ENCODE assay signal across 19 cellular contexts in the genomic region with DNA sequence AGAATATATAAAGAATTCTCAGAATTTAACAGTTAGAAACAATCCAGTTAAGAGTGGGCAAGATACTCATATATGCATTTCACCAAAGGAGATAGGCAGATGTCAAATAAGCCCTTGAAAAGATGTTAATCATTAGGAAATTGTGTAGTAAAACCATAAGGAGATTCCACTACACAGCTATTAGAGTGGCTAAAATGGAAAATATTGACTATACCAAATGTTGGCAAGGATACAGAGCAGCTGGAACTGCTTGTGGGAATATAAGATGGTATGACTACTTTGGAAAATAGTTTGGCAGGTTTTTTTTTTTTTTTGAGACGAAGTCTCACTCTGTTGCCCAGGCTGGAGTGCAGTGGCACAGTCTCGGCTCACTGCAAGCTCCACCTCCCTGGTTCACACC. TPM values are rescaled to one million over a fixed set of nuclear protein-coding genes. Genes with fewer than 3 reads are reported as not detected.
A peak's percentile ranks its signal among the peaks of the same experiment; 100 is the strongest.
DNase-seq lines count a peak whose midpoint lies in the region; ATAC-seq and TF ChIP-seq lines count a peak whose summit lies in the region.
"Had no signal": no experiment of that assay in that cellular context is flagged by ENCODE, and none has a peak within 500 bp of the region (broad histone marks: within the 10 kb centered on the region; RNA-seq: fewer than 3 reads in every experiment).

No MANE protein-coding gene starts in this region.

- H3K9me3 ChIP-seq in RWPE2 (ENCODE audit: severe bottlenecking) = no peaks in the 10 kb centered on the region
- H3K9me3 ChIP-seq in gastrocnemius medialis = no peaks in the 10 kb centered on the region
- H3K9me3 ChIP-seq: A549 had no signal

- H3K4me3 ChIP-seq in RWPE2 (ENCODE audit: severe bottlenecking) (no peak overlapping the region), gastrocnemius medialis (no peak overlapping the region)
- H3K4me3 ChIP-seq: A549; BLaER1 treated with 17β-estradiol and CSF1 and Interleukin-3, amounts not matched to agents 10 nM and 100 nM; PC-9 had no signal

- intact Hi-C loops in activated T-helper 1 cell treated with anti-CD3 and anti-CD28 coated beads, Interleukin-12 subunit alpha, Interleukin-12 subunit beta, Interleukin-2, Interleukin-4 antibody, amounts not matched to agents 30 ng/mL and 10 ng/mL and 1 ng/mL, durations not matched to agents 14 hours and 24 hours and 36 hours (cut with micrococcal nuclease) = no loop called here
- intact Hi-C loops in gastrocnemius medialis (cut with DNase I; ENCODE audit: low total_unique reads) = no loop called here

- DNase-seq in activated naive CD4-positive, alpha-beta T cell treated with anti-CD3 and anti-CD28 coated beads, Interleukin-2, amount 50 U/mL, for 72 hours (ENCODE audit: low spot score in 2 of 2) = no peak
- DNase-seq in RWPE2 (ENCODE audit: low spot score) (no peak), gastrocnemius medialis (no peak), mesenteric fat pad (ENCODE audit: low spot score) (no peak), T-helper 9 cell (no peak)
- DNase-seq in activated T-helper 1 cell treated with anti-CD3 and anti-CD28 coated beads, Interleukin-12 subunit alpha, Interleukin-12 subunit beta, Interleukin-2, Interleukin-4 antibody, amounts not matched to agents 30 ng/mL and 10 ng/mL and 1 ng/mL, durations not matched to agents 14 hours and 24 hours and 36 hours (ENCODE audit: low spot score) = no peak
- DNase-seq: COR-L47, GOT3, NCI-H1048, NCI-H1436 treated with DMSO at 0.1 percent for 48 hours, NCI-H2029 treated with DMSO at 0.1 percent for 48 hours, NCI-H510A, NCI-H774, PC-9 had no signal

- peaks cover 95% of the 10 kb centered on the region for H3K4me1 Mint-ChIP-seq in activated naive CD4-positive, alpha-beta T cell treated with anti-CD3 and anti-CD28 coated beads, Interleukin-2, amount 50 U/mL, for 24 hours
- peaks cover 92% of the 10 kb centered on the region for H3K4me1 Mint-ChIP-seq in activated T-helper 1 cell treated with anti-CD3 and anti-CD28 coated beads, Interleukin-12 subunit alpha, Interleukin-12 subunit beta, Interleukin-2, Interleukin-4 antibody, amounts not matched to agents 30 ng/mL and 10 ng/mL and 1 ng/mL, durations not matched to agents 14 hours and 24 hours and 36 hours (ENCODE audit: low read depth)

- in situ Hi-C loops in gastrocnemius medialis (cut with MboI; ENCODE audit: low sequenced_read_pairs in 4 of 4) = no loop called here

- peaks cover 44% of the 10 kb centered on the region for H3K4me1 ChIP-seq in RWPE2 (ENCODE audit: insufficient read depth, poor library complexity, severe bottlenecking)
- peaks cover 62 to 71% of the 10 kb centered on the region in 2 donors for H3K4me1 ChIP-seq in gastrocnemius medialis

- no peaks in the 10 kb centered on the region for H3K27me3 Mint-ChIP-seq in activated naive CD4-positive, alpha-beta T cell treated with anti-CD3 and anti-CD28 coated beads, Interleukin-2, amount 50 U/mL, for 24 hours
- no peaks in the 10 kb centered on the region for H3K27me3 Mint-ChIP-seq in activated T-helper 1 cell treated with anti-CD3 and anti-CD28 coated beads, Interleukin-12 subunit alpha, Interleukin-12 subunit beta, Interleukin-2, Interleukin-4 antibody, amounts not matched to agents 30 ng/mL and 10 ng/mL and 1 ng/mL, durations not matched to agents 14 hours and 24 hours and 36 hours (ENCODE audit: insufficient read depth)

- H3K36me3 ChIP-seq in RWPE2 (ENCODE audit: low read depth) (peaks cover 42% of the 10 kb centered on the region), gastrocnemius medialis (no peaks in the 10 kb centered on the region)

- H3K27ac Mint-ChIP-seq in activated naive CD4-positive, alpha-beta T cell treated with anti-CD3 and anti-CD28 coated beads, Interleukin-2, amount 50 U/mL, for 24 hours = peak overlapping the region; percentile 56
- no peak overlapping the region for H3K27ac Mint-ChIP-seq in activated naive CD4-positive, alpha-beta T cell treated with anti-CD3 and anti-CD28 coated beads, Interleukin-2, amount 50 U/mL, for 72 hours
- peak overlapping the region; percentile 45 for H3K27ac Mint-ChIP-seq in activated T-helper 1 cell treated with anti-CD3 and anti-CD28 coated beads, Interleukin-12 subunit alpha, Interleukin-12 subunit beta, Interleukin-2, Interleukin-4 antibody, amounts not matched to agents 30 ng/mL and 10 ng/mL and 1 ng/mL, durations not matched to agents 14 hours and 24 hours and 36 hours

- H3K4me3 Mint-ChIP-seq in activated naive CD4-positive, alpha-beta T cell treated with anti-CD3 and anti-CD28 coated beads, Interleukin-2, amount 50 U/mL, for 24 hours = no peak overlapping the region
- H3K4me3 Mint-ChIP-seq in activated T-helper 1 cell treated with anti-CD3 and anti-CD28 coated beads, Interleukin-12 subunit alpha, Interleukin-12 subunit beta, Interleukin-2, Interleukin-4 antibody, amounts not matched to agents 30 ng/mL and 10 ng/mL and 1 ng/mL, durations not matched to agents 14 hours and 24 hours and 36 hours = no peak overlapping the region

- no peak for ATAC-seq in activated naive CD4-positive, alpha-beta T cell treated with anti-CD3 and anti-CD28 coated beads, Interleukin-2, amount 50 U/mL, for 72 hours
- ATAC-seq in RWPE2 (ENCODE audit: low read depth) (no peak), gastrocnemius medialis (no peak)
- ATAC-seq: A549, Right ventricle myocardium inferior had no signal

- TF ChIP-seq POLR2A in gastrocnemius medialis (IDR thresholded peaks at IDR 0.05) = no peak

- no peak for TF ChIP-seq CTCF in RWPE2 (IDR thresholded peaks at IDR 0.05; ENCODE audit: poor library complexity, severe bottlenecking)
- no peak for TF ChIP-seq CTCF in gastrocnemius medialis (IDR thresholded peaks at IDR 0.05 in 4 of 5, conservative IDR thresholded peaks at IDR 0.05 in 1 of 5)

- H3K27ac ChIP-seq in RWPE2 (ENCODE audit: poor library complexity, severe bottlenecking) (peak overlapping the region; percentile 97), gastrocnemius medialis (peak overlapping the region in 3 of 4 donors; percentile 82 to 86 (median 84))
- H3K27ac ChIP-seq: A549; BLaER1 treated with 17β-estradiol and CSF1 and Interleukin-3, amounts not matched to agents 10 nM and 100 nM; KMS-11; PC-9 had no signal

- H3K36me3 Mint-ChIP-seq in activated naive CD4-positive, alpha-beta T cell treated with anti-CD3 and anti-CD28 coated beads, Interleukin-2, amount 50 U/mL, for 24 hours = peaks cover 37% of the 10 kb centered on the region
- H3K36me3 Mint-ChIP-seq in activated naive CD4-positive, alpha-beta T cell treated with anti-CD3 and anti-CD28 coated beads, Interleukin-2, amount 50 U/mL, for 72 hours = peaks cover 28 to 69% of the 10 kb centered on the region in 2 donors
- peaks cover 71% of the 10 kb centered on the region for H3K36me3 Mint-ChIP-seq in activated T-helper 1 cell treated with anti-CD3 and anti-CD28 coated beads, Interleukin-12 subunit alpha, Interleukin-12 subunit beta, Interleukin-2, Interleukin-4 antibody, amounts not matched to agents 30 ng/mL and 10 ng/mL and 1 ng/mL, durations not matched to agents 14 hours and 24 hours and 36 hours (ENCODE audit: low read depth)

- H3K27me3 ChIP-seq in RWPE2 (ENCODE audit: insufficient read depth, poor library complexity, severe bottlenecking) (no peaks in the 10 kb centered on the region), gastrocnemius medialis (no peaks in the 10 kb centered on the region)
- H3K27me3 ChIP-seq: BLaER1 treated with 17β-estradiol and CSF1 and Interleukin-3, amounts not matched to agents 10 nM and 100 nM had no signal

- peaks cover 7% of the 10 kb centered on the region for H3K9me3 Mint-ChIP-seq in activated naive CD4-positive, alpha-beta T cell treated with anti-CD3 and anti-CD28 coated beads, Interleukin-2, amount 50 U/mL, for 24 hours
- H3K9me3 Mint-ChIP-seq in activated naive CD4-positive, alpha-beta T cell treated with anti-CD3 and anti-CD28 coated beads, Interleukin-2, amount 50 U/mL, for 72 hours = peaks cover 0 to 8% of the 10 kb centered on the region in 2 donors
- H3K9me3 Mint-ChIP-seq in activated T-helper 1 cell treated with anti-CD3 and anti-CD28 coated beads, Interleukin-12 subunit alpha, Interleukin-12 subunit beta, Interleukin-2, Interleukin-4 antibody, amounts not matched to agents 30 ng/mL and 10 ng/mL and 1 ng/mL, durations not matched to agents 14 hours and 24 hours and 36 hours = no peaks in the 10 kb centered on the region

RNA-seq across cellular contexts. Expression of a gene that starts 59.5 kb away (rescaled TPM):
- total RNA-seq in activated naive CD4-positive, alpha-beta T cell treated with anti-CD3 and anti-CD28 coated beads, Interleukin-2, amount 50 U/mL, for 72 hours = 100 to 1,000 TPM; 104 to 123 TPM
- 168 and 170 TPM in 2 replicates for total RNA-seq in activated T-helper 1 cell treated with anti-CD3 and anti-CD28 coated beads, Interleukin-12 subunit alpha, Interleukin-12 subunit beta, Interleukin-2, Interleukin-4 antibody, amounts not matched to agents 30 ng/mL and 10 ng/mL and 1 ng/mL, durations not matched to agents 14 hours and 24 hours and 36 hours
- 100 to 1,000 TPM in 3 of 4 donors, 10 to 100 TPM in 1; 93.9 to 211 (median 133) TPM for total RNA-seq in gastrocnemius medialis
- total RNA-seq in mesenteric fat pad = 94.0 TPM

Comparison
In these comparisons a context has a peak if more than half of its experiments do, and no peak if none do; other contexts are left out.
1. H3K27ac Mint-ChIP-seq: peak in activated naive CD4-positive, alpha-beta T cell treated with anti-CD3 and anti-CD28 coated beads, Interleukin-2, amount 50 U/mL, for 24 hours (single experiment) and activated T-helper 1 cell treated with anti-CD3 and anti-CD28 coated beads, Interleukin-12 subunit alpha, Interleukin-12 subunit beta, Interleukin-2, Interleukin-4 antibody, amounts not matched to agents 30 ng/mL and 10 ng/mL and 1 ng/mL, durations not matched to agents 14 hours and 24 hours and 36 hours (single experiment); none in activated naive CD4-positive, alpha-beta T cell treated with anti-CD3 and anti-CD28 coated beads, Interleukin-2, amount 50 U/mL, for 72 hours (0 of 2).